Comparison of ENCODE assay signal across 20 cellular contexts in the genomic region with DNA sequence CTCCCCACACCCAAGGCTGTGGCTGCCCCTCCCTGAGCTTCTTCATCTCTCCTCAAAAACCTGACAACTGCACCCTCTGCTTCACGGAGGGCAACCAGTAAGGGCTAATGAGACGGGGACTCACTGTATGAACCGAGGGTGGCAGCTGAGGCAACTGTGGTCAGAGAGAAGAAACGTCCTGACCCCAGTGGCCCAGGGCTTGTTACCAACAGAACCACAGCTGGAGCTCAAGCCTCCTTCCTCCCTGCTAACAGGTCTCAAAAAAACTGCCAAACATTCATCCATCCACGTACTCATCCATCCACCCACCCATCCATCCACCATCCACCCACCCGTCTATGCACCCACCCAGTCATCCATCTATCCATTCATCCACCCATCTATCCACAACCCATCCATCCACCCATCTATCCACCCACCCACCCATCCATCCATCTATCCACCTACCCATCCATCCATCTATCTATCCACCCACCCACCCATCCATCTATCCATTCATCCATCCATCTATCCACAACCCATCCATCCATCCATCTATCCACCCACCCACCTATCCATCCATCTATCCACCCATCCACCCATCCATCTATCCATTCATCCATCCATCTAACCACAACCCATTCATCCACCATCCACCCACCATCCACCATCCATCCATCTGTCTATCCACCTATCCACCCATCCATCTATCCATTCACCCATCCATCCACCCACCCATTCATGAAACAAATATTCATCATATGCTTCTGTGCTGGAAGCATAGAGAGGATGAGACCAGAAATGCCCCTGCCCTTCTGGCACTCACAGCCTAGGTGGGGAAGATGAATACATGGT.
"Had no signal": no experiment of that assay in that cellular context is flagged by ENCODE, and none has a peak within 500 bp of the region (broad histone marks: within the 10 kb centered on the region; RNA-seq: fewer than 3 reads in every experiment).

No MANE protein-coding gene starts in this region.

- H3K9me3 ChIP-seq: body of pancreas, psoas muscle, upper lobe of left lung had no signal

- H3K27me3 Mint-ChIP-seq: activated CD4-positive, alpha-beta T cell treated with anti-CD3 and anti-CD28 coated beads, Interleukin-2, amount 10 ng/mL, durations not matched to agents 7 days and 5 days; activated naive CD8-positive, alpha-beta T cell; stimulated activated naive CD8-positive, alpha-beta T cell treated with anti-CD3 and anti-CD28 coated beads, Interleukin-15, amount 100 ng/mL, for 72 hours had no signal

- H3K4me1 Mint-ChIP-seq: activated CD4-positive, alpha-beta T cell treated with anti-CD3 and anti-CD28 coated beads, Interleukin-2, amount 10 ng/mL, durations not matched to agents 7 days and 5 days had no signal

- H3K4me2 ChIP-seq: neural progenitor cell had no signal

- H3K9ac ChIP-seq: neural progenitor cell had no signal

- H3K4me3 ChIP-seq: body of pancreas, neural progenitor cell, psoas muscle, SK-N-MC, skin epidermis, upper lobe of left lung had no signal

- DNase-seq: activated CD4-positive, alpha-beta T cell treated with anti-CD3 and anti-CD28 coated beads, Interleukin-2, amount 10 ng/mL, durations not matched to agents 7 days and 5 days; activated CD8-positive, alpha-beta memory T cell treated with anti-CD3 and anti-CD28 coated beads, Interleukin-2, amount 50 U/mL, for 48 hours; activated CD8-positive, alpha-beta T cell treated with anti-CD3 and anti-CD28 coated beads, Interleukin-2, amount 10 ng/mL, durations not matched to agents 7 days and 5 days; central memory CD4-positive, alpha-beta T cell; kidney glomerular epithelial cell; stimulated activated CD4-positive, alpha-beta T cell treated with anti-CD3 and anti-CD28 coated beads, Interleukin-15, amount 100 ng/mL, for 24 hours; stimulated activated CD4-positive, alpha-beta T cell treated with anti-CD3 and anti-CD28 coated beads, Interleukin-2, amount 100 ng/mL, for 48 hours; stimulated activated naive CD8-positive, alpha-beta T cell treated with anti-CD3 and anti-CD28 coated beads, Interleukin-15, amount 100 ng/mL, for 72 hours had no signal

- H3K4me3 Mint-ChIP-seq: activated CD4-positive, alpha-beta T cell treated with anti-CD3 and anti-CD28 coated beads, Interleukin-2, amount 10 ng/mL, durations not matched to agents 7 days and 5 days; activated CD8-positive, alpha-beta T cell treated with anti-CD3 and anti-CD28 coated beads, Interleukin-2, amount 10 ng/mL, durations not matched to agents 7 days and 5 days; activated naive CD8-positive, alpha-beta T cell; neural progenitor cell; stimulated activated naive CD8-positive, alpha-beta T cell treated with anti-CD3 and anti-CD28 coated beads, Interleukin-15, amount 100 ng/mL, for 72 hours had no signal

- H3K9me3 Mint-ChIP-seq: activated CD4-positive, alpha-beta T cell treated with anti-CD3 and anti-CD28 coated beads, Interleukin-2, amount 10 ng/mL, durations not matched to agents 7 days and 5 days had no signal

- FAIRE-seq: colon, endometrium, frontal cortex had no signal

- H3K27ac ChIP-seq: body of pancreas, neural progenitor cell, psoas muscle, SK-N-MC, upper lobe of left lung had no signal

- ATAC-seq: activated CD8-positive, alpha-beta T cell treated with anti-CD3 and anti-CD28 coated beads, Interleukin-2, amount 10 ng/mL, durations not matched to agents 7 days and 5 days; body of pancreas; left ventricle myocardium superior; psoas muscle; right cardiac atrium; stimulated activated naive CD8-positive, alpha-beta T cell treated with anti-CD3 and anti-CD28 coated beads, Interleukin-15, amount 100 ng/mL, for 72 hours had no signal

- H3K36me3 ChIP-seq: neural progenitor cell, upper lobe of left lung had no signal

- H3K36me3 Mint-ChIP-seq: activated naive CD8-positive, alpha-beta T cell; neural progenitor cell had no signal

- H3K27ac Mint-ChIP-seq: activated CD4-positive, alpha-beta T cell treated with anti-CD3 and anti-CD28 coated beads, Interleukin-2, amount 10 ng/mL, durations not matched to agents 7 days and 5 days; activated CD8-positive, alpha-beta T cell treated with anti-CD3 and anti-CD28 coated beads, Interleukin-2, amount 10 ng/mL, durations not matched to agents 7 days and 5 days; activated naive CD8-positive, alpha-beta T cell; neural progenitor cell; stimulated activated naive CD8-positive, alpha-beta T cell treated with anti-CD3 and anti-CD28 coated beads, Interleukin-15, amount 100 ng/mL, for 72 hours had no signal

- H3K27me3 ChIP-seq: body of pancreas, neural progenitor cell, upper lobe of left lung had no signal

- H3K4me1 ChIP-seq: body of pancreas, psoas muscle, upper lobe of left lung had no signal
